In genomic region chr22:19086944-19087343, GRCh38 we compare ENCODE assay signal across 1 cellular context.
TF ChIP-seq lines count a peak whose summit lies in the region.

No MANE protein-coding gene starts in this region.

TF ChIP-seq in endothelial cell of umbilical vein, 7 proteins besides CTCF, POLR2A, EP300 and RAD21:
- TF ChIP-seq GATA2 (IDR thresholded peaks at IDR 0.05; ENCODE audit: insufficient read depth, insufficient read length, low read depth, low read length) (no peak), MYC (IDR thresholded peaks at IDR 0.05; ENCODE audit: low read depth, low read length) (no peak)
